Comparison of ENCODE assay signal across 8 cellular contexts in the genomic region with DNA sequence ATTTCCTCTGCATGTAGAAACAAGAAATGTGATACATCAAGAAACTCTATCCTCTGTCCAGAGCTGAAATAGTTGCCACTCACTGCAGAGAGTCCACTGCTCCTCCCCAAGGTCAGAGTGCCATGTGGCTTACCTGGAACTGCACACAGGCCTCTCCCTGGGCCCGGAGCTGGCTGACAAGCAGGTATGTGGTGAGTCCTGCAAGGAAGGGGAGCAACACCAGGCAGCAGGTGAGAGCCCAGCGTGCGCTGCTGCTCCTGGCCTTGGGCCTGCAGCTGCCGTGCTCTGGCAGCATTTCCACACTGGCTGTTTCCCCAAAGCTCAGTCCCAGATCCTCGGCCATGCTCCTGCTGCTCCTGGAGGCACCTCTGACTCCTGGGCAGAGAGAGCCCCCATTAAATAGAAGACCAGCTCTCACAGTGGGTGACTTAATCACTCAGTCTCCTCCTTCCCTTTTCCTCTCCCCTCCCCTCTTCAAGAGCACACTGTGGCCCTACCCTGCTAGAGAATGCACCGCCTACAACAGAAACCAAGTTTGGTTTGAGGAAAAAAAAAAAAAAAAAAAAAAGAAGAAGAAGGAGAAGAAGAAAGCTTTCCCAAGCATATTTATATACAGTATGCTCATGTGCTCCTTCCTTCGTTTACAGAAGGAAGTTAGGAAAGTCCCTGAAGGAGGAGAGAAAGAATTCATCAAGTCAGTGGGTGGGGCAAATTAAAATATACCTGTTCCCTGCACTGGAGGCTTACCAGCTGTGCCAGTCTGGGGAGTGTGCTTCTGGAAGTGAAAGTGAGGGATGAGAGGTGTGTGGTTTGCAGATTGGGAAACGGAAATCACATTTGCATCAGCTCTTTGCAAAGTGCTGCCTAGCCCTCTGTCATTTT. TPM values are rescaled to one million over a fixed set of nuclear protein-coding genes. Genes with fewer than 3 reads are reported as not detected.
A peak's percentile ranks its signal among the peaks of the same experiment; 100 is the strongest.
DNase-seq lines count a peak whose midpoint lies in the region; ATAC-seq, FAIRE-seq and TF ChIP-seq lines count a peak whose summit lies in the region.

Gene TNFSF15 (minus strand): TSS at position 370 of the 882 bp plus-strand sequence. CDS start 27 bp downstream, at position 343.

- H3K18ac ChIP-seq in H1 (ENCODE audit: extremely low read depth, low read length) = 0 out of 2 replicates have a peak within 1 kb of the TSS, but pooled peaks have one; percentile 62

- H3K4me1 Mint-ChIP-seq in natural killer cell = peaks cover 8 to 16% of the 10 kb centered on the region in 2 donors

- no peak within 1 kb of the TSS for H3K56ac ChIP-seq in H1 (replicated peaks; ENCODE audit: insufficient read length, low read depth, low read length)

- no peaks in the 10 kb centered on the region for H3K36me3 Mint-ChIP-seq in natural killer cell

- no peak within 1 kb of the TSS for H3K4me3 Mint-ChIP-seq in natural killer cell

- no peaks in the 10 kb centered on the region for H3K36me3 ChIP-seq in OCI-LY3 (replicated peaks; ENCODE audit: low read depth, low read length)
- no peaks in the 10 kb centered on the region for H3K36me3 ChIP-seq in H1 (ENCODE audit: control insufficient read depth in 2 of 4, insufficient read depth in 4 of 4, low read length in 3 of 4)
- no peaks in the 10 kb centered on the region for H3K36me3 ChIP-seq in vagina

- H3K4me3 ChIP-seq in OCI-LY3 (ENCODE audit: low read length) (peak within 1 kb of the TSS; percentile 70), H1 (ENCODE audit: extremely low read depth in 1 of 4, insufficient read depth in 2 of 4, low read depth in 3 of 4, low read length in 4 of 4) (peak within 1 kb of the TSS in 1 of 4 experiments; percentile 30; a peak in 1 of 8 replicates), vagina (peak within 1 kb of the TSS in 1 of 2 donors; percentile 2)

- peaks cover 42% of the 10 kb centered on the region for H3K4me1 ChIP-seq in OCI-LY3 (ENCODE audit: low read length)
- H3K4me1 ChIP-seq in H1 (replicated peaks in 1 of 4; ENCODE audit: control insufficient read depth in 3 of 4, insufficient read depth in 4 of 4, low read length in 3 of 4) = peaks cover 0 to 23% (median 9%) of the 10 kb centered on the region in 4 experiments
- H3K4me1 ChIP-seq in vagina = peaks cover 32% of the 10 kb centered on the region

- no peaks in the 10 kb centered on the region for H3K23me2 ChIP-seq in H1 (ENCODE audit: low read depth, low read length)

- POLR2A ChIA-PET in H1 (lab: Charles Lee; ENCODE audit: partially characterized antibody) = interaction anchor here (0.8 kb wide), 1 partner anchor 25 kb away, joined by 3 read pairs; no protein-coding TSS in a partner anchor

- no peak within 1 kb of the TSS for H3K4ac ChIP-seq in H1 (replicated peaks; ENCODE audit: insufficient read length, low read depth, low read length)

- peak within 1 kb of the TSS; percentile 34 for H4K91ac ChIP-seq in H1 (replicated peaks; ENCODE audit: insufficient read length, low read length)

- TF ChIP-seq CTCF in OCI-LY3 (IDR thresholded peaks at IDR 0.05; ENCODE audit: low read depth, low read length) = no peak
- no peak; a peak in 1 of 4 replicates for TF ChIP-seq CTCF in H1 (IDR thresholded peaks at IDR 0.05; ENCODE audit: control extremely low read depth in 1 of 3, insufficient read depth in 1 of 3, low read depth in 1 of 3, low read length in 3 of 3)
- no peak for TF ChIP-seq CTCF in natural killer cell (IDR thresholded peaks at IDR 0.05)
- TF ChIP-seq CTCF in vagina (IDR thresholded peaks at IDR 0.05) = no peak
- TF ChIP-seq CTCF in D721Med (IDR thresholded peaks at IDR 0.05; ENCODE audit: insufficient read depth, missing control alignments) = no peak

- no peaks in the 10 kb centered on the region for H3K79me1 ChIP-seq in H1 (ENCODE audit: low read depth, low read length)

- peaks cover 5 to 8% of the 10 kb centered on the region in 2 donors for H3K27me3 Mint-ChIP-seq in natural killer cell (ENCODE audit: low read depth in 2 of 2)

- no peak within 1 kb of the TSS for H2AK5ac ChIP-seq in H1 (ENCODE audit: low read depth, low read length)

- no peak for TF ChIP-seq EP300 in H1 (IDR thresholded peaks at IDR 0.05; ENCODE audit: borderline replicate concordance in 1 of 2, low read depth in 2 of 2, low read length in 2 of 2)

- no peak within 1 kb of the TSS for H4K8ac ChIP-seq in H1 (ENCODE audit: extremely low read depth, insufficient read depth, low read length)

- H3K4me2 ChIP-seq in OCI-LY3 (ENCODE audit: low read length) = peak within 1 kb of the TSS; percentile 84
- H3K4me2 ChIP-seq in H1 (ENCODE audit: insufficient read depth in 1 of 2, low read depth in 2 of 2, low read length in 2 of 2) = peak within 1 kb of the TSS; percentile 19 to 47; a peak in 3 of 4 replicates

- no peak for TF ChIP-seq POLR2A in H1 (IDR thresholded peaks at IDR 0.05; ENCODE audit: control extremely low read depth in 1 of 2, low read depth in 2 of 2, low read length in 2 of 2)
- no peak for TF ChIP-seq POLR2A in vagina (IDR thresholded peaks at IDR 0.05)

- H3K9me3 Mint-ChIP-seq in natural killer cell = no peaks in the 10 kb centered on the region

- no peak within 1 kb of the TSS for H2AFZ ChIP-seq in OCI-LY3 (ENCODE audit: low read depth, low read length)
- H2AFZ ChIP-seq in H1 (ENCODE audit: low read length) = peak within 1 kb of the TSS; percentile 54

- H3K27ac Mint-ChIP-seq in natural killer cell = no peak within 1 kb of the TSS

- H4K5ac ChIP-seq in H1 (ENCODE audit: insufficient read length, low read depth, low read length) = no peak within 1 kb of the TSS

- no peak within 1 kb of the TSS for H2BK120ac ChIP-seq in H1 (replicated peaks; ENCODE audit: low read depth, low read length)

- H2BK12ac ChIP-seq in H1 (ENCODE audit: low read depth, low read length) = peak within 1 kb of the TSS; percentile 81; the same call in 1 of the 2 replicates

- ATAC-seq in HG03196 (IDR thresholded peaks at IDR 0.05; ENCODE audit: unreplicated experiment) (peak; percentile 93), natural killer cell (peak in 2 of 3 donors; percentile 24 to 33)

- H3K27me3 ChIP-seq in OCI-LY3 (ENCODE audit: low read depth, low read length) (peaks cover 39% of the 10 kb centered on the region), H1 (replicated peaks in 1 of 4; ENCODE audit: control insufficient read depth in 3 of 4, extremely low read depth in 1 of 4, insufficient read depth in 3 of 4, low read length in 3 of 4) (peaks cover 0 to 4% (median 0%) of the 10 kb centered on the region in 4 experiments; a peak in 1 of 7 replicates), vagina (no peaks in the 10 kb centered on the region)

- H4K20me1 ChIP-seq in OCI-LY3 (ENCODE audit: insufficient read depth, low read length) (no peaks in the 10 kb centered on the region), H1 (replicated peaks in 1 of 2; ENCODE audit: control insufficient read depth in 1 of 2, insufficient read depth in 2 of 2, low read length in 2 of 2) (no peaks in the 10 kb centered on the region)

- H3K9me3 ChIP-seq in OCI-LY3 (ENCODE audit: insufficient read depth, low read length) (no peaks in the 10 kb centered on the region), H1 (ENCODE audit: insufficient read depth in 2 of 2, low read depth in 1 of 2, low read length in 1 of 2) (no peaks in the 10 kb centered on the region), vagina (no peaks in the 10 kb centered on the region)

- peak within 1 kb of the TSS; percentile 51; the same call in 1 of the 2 replicates for H2BK20ac ChIP-seq in H1 (ENCODE audit: low read length)

- intact Hi-C loops in natural killer cell (cut with micrococcal nuclease) = no loop called here
- intact Hi-C loops in vagina (cut with DNase I) = no loop called here

- H2BK15ac ChIP-seq in H1 (ENCODE audit: low read length) = no peak within 1 kb of the TSS; the same call in 1 of the 2 replicates

- peak within 1 kb of the TSS; percentile 44 for H3K9ac ChIP-seq in OCI-LY3 (ENCODE audit: low read length)
- no peak within 1 kb of the TSS for H3K9ac ChIP-seq in H1 (replicated peaks in 1 of 4; ENCODE audit: extremely low read depth in 1 of 4, low read depth in 3 of 4, low read length in 3 of 4)

- H2BK5ac ChIP-seq in H1 (ENCODE audit: low read depth, low read length) = peak within 1 kb of the TSS; percentile 72; the same call in 1 of the 2 replicates

- FAIRE-seq in GM19239 (lab: Jason Lieb, UNC) (peak; percentile 82), H1 (lab: Jason Lieb, UNC) (no peak), D721Med (lab: Jason Lieb, UNC) (no peak)

- TF ChIP-seq RAD21 in H1 (IDR thresholded peaks at IDR 0.05 in 1 of 2, conservative IDR thresholded peaks at IDR 0.05 in 1 of 2; ENCODE audit: low read depth in 2 of 2, low read length in 2 of 2) = 0 out of 4 replicates have a peak, but pooled peaks of 1 of the 2 experiments have one; percentile 14

- no peaks in the 10 kb centered on the region for H3K79me2 ChIP-seq in OCI-LY3 (ENCODE audit: low read length)
- H3K79me2 ChIP-seq in H1 (ENCODE audit: control insufficient read depth in 1 of 2, insufficient read depth in 2 of 2, low read length in 2 of 2) = no peaks in the 10 kb centered on the region

- WGBS in H1 (ENCODE audit: extremely low coverage in 1 of 2, insufficient coverage in 1 of 2, insufficient read length in 1 of 2, insufficient replicate concordance in 2 of 2, low coverage in 1 of 2, low lambda C conversion rate in 2 of 2, missing lambda C conversion rate in 1 of 2), 2 experiments = 43% methylated on average over 7 of the region's 8 CpGs; no CpG with 5 or more reads in 1 of the 2 experiments

- CTCF ChIA-PET in H1 (lab: Charles Lee; ENCODE audit: partially characterized antibody) = interaction anchor here (0.7 to 1.1 kb wide), 3 partner anchors 23 to 209 kb away, joined by 3 read pairs; no protein-coding TSS in a partner anchor

- no peak within 1 kb of the TSS for H3K23ac ChIP-seq in H1 (ENCODE audit: insufficient read length)

- H3K27ac ChIP-seq in OCI-LY3 (ENCODE audit: low read length) (peak within 1 kb of the TSS; percentile 50), H1 (ENCODE audit: low read depth, low read length) (no peak within 1 kb of the TSS), vagina (no peak within 1 kb of the TSS)

- no peak within 1 kb of the TSS for H3K14ac ChIP-seq in H1 (ENCODE audit: insufficient read length)

- peak; percentile 72 for DNase-seq in COLO668 (lab: John Stamatoyannopoulos, UW; ENCODE audit: unreplicated experiment)
- DNase-seq in GM19239 (ENCODE audit: insufficient read length, low spot score) = peak; percentile 24
- DNase-seq in H1 (ENCODE audit: low read depth in 1 of 2, low spot score in 2 of 2) = peak; percentile 15 to 60
- no peak for DNase-seq in natural killer cell
- DNase-seq in vagina (ENCODE audit: extremely low spot score in 2 of 2) = no peak
- DNase-seq in D721Med (ENCODE audit: insufficient read length, low spot score) = no peak

RNA-seq across cellular contexts. Expression of gene TNFSF15, which starts in this region (rescaled TPM):
- total RNA-seq in H1 (2021; fragmentation: NEBNext Ultra II Directional; extraction: Animal tissue kit (Norgen Biotek cat#: 25700)) = 0.11 and 0.17 TPM in 2 replicates
- 0.06 and 0.09 TPM in 2 replicates for polyA plus RNA-seq in H1 (2011; rRNA removed)
- polyA plus RNA-seq in H1 (2011; cell fraction: cytosol; rRNA removed) = 0.08 TPM
- 0.03 TPM for polyA plus RNA-seq in H1 (2011; cell fraction: nucleus; rRNA removed)
- 0.05 to 0.10 TPM (median 0.08 TPM) in 4 replicates for polyA plus RNA-seq in H1 (2012, experiment 1 of 2)
- not detected for polyA plus RNA-seq in H1 (2012, experiment 2 of 2)
- polyA plus RNA-seq in H1 (2013, experiment 1 of 2) = 0.12 TPM
- polyA plus RNA-seq in H1 (2013, experiment 2 of 2) = 0.13 TPM
- polyA minus RNA-seq in H1 (2011; rRNA and poly(A)+ RNA removed) = 0.03 and 0.32 TPM in 2 replicates
- polyA minus RNA-seq in H1 (2011; cell fraction: cytosol; rRNA and poly(A)+ RNA removed) = 0.37 TPM
- 0.30 TPM for polyA minus RNA-seq in H1 (2011; cell fraction: nucleus; rRNA and poly(A)+ RNA removed)
- not detected for total RNA-seq in natural killer cell
- total RNA-seq in vagina = 0.74 TPM

Comparison
In these comparisons a context has a peak if more than half of its experiments do, and no peak if none do; other contexts are left out.
1. Peak in DNase-seq and H3K4me2 ChIP-seq in H1; RNA of the gene not detected or under 1 TPM.
2. Peak in ATAC-seq in natural killer cell; RNA of the gene not detected or under 1 TPM.
3. DNase-seq: peak in COLO668 (single experiment) and GM19239 (single experiment); none in natural killer cell (single experiment), vagina (0 of 2) and D721Med (single experiment).